ENCODE assay signal across 25 cellular contexts in the genomic region with DNA sequence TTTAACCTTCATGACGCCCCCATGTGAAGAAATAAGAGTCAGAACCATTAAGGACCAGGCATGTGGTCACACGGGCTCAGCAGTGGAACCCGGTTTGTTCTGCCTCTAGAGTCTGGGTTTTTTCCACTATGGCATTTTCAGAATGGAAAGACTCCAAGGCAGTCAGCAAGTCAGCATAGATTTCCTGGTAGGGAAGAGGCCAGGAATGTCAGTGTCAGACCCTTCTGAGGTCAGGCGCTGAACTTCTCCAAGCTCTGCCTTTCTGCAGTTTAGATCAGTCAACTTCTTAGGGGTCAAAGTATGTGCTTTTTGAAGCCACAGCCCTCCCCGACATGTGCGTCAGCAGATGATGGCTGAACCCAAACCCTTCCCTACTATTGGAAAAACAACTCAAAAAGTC. TPM values are rescaled to one million over a fixed set of nuclear protein-coding genes. Genes with fewer than 3 reads are reported as not detected.
DNase-seq lines count a peak whose midpoint lies in the region; ATAC-seq and TF ChIP-seq lines count a peak whose summit lies in the region.
"Had no signal": no experiment of that assay in that cellular context is flagged by ENCODE, and none has a peak within 500 bp of the region (broad histone marks: within the 10 kb centered on the region; RNA-seq: fewer than 3 reads in every experiment).

No MANE protein-coding gene starts in this region.

- H3K18ac ChIP-seq in neuronal stem cell (ENCODE audit: low read length) = no peak overlapping the region

- no peak overlapping the region for H4K91ac ChIP-seq in neuronal stem cell (ENCODE audit: low read depth, low read length, poor library complexity)

- no peak overlapping the region for H2BK15ac ChIP-seq in neuronal stem cell (ENCODE audit: low read length)

- no peak overlapping the region for H3K4me3 ChIP-seq in heart right ventricle
- no peak overlapping the region for H3K4me3 ChIP-seq in right cardiac atrium (ENCODE audit: low read length)
- no peak overlapping the region for H3K4me3 ChIP-seq in adrenal gland
- H3K4me3 ChIP-seq in spleen = no peak overlapping the region
- H3K4me3 ChIP-seq in H7 (ENCODE audit: insufficient read depth, low read depth, low read length) = no peak overlapping the region
- H3K4me3 ChIP-seq in neuronal stem cell (ENCODE audit: low read length in 2 of 2) = no peak overlapping the region
- H3K4me3 ChIP-seq: Peyer's patch had no signal

- no peak overlapping the region for H2AFZ ChIP-seq in neuronal stem cell (ENCODE audit: low read length)

- H2BK5ac ChIP-seq in neuronal stem cell (ENCODE audit: low read length) = no peak overlapping the region

- TF ChIP-seq CTCF in heart right ventricle (IDR thresholded peaks at IDR 0.05) = no peak
- TF ChIP-seq CTCF in adrenal gland (IDR thresholded peaks at IDR 0.05) = no peak
- TF ChIP-seq CTCF in glutamatergic neuron (IDR thresholded peaks at IDR 0.05; ENCODE audit: partially characterized antibody, unreplicated experiment) = no peak
- TF ChIP-seq CTCF in spleen (IDR thresholded peaks at IDR 0.05 in 8 of 11, conservative IDR thresholded peaks at IDR 0.05 in 3 of 11) = no peak

- no peak for TF ChIP-seq POLR2A in adrenal gland (IDR thresholded peaks at IDR 0.05)
- no peak for TF ChIP-seq POLR2A in spleen (IDR thresholded peaks at IDR 0.05)

- peaks cover 0 to 32% (median 16%) of the 10 kb centered on the region in 9 donors for H3K4me1 ChIP-seq in heart right ventricle
- H3K4me1 ChIP-seq in right cardiac atrium (ENCODE audit: control insufficient read depth, insufficient read depth, low read length) = peaks cover 3% of the 10 kb centered on the region
- no peaks in the 10 kb centered on the region for H3K4me1 ChIP-seq in adrenal gland (replicated peaks in 1 of 2)
- H3K4me1 ChIP-seq in spleen = peaks cover 10 to 45% (median 30%) of the 10 kb centered on the region in 6 donors
- peaks cover 6 to 23% of the 10 kb centered on the region in 2 donors for H3K4me1 ChIP-seq in neuronal stem cell (ENCODE audit: control insufficient read depth in 2 of 2, insufficient read depth in 1 of 2, low read depth in 1 of 2, low read length in 2 of 2)

- H3K27me3 ChIP-seq in heart right ventricle (peaks cover 0 to 59% (median 53%) of the 10 kb centered on the region in 7 donors), right cardiac atrium (ENCODE audit: control insufficient read depth, insufficient read depth) (no peaks in the 10 kb centered on the region), adrenal gland (peaks cover 13% of the 10 kb centered on the region), spleen (replicated peaks in 1 of 7) (peaks cover 0 to 63% (median 37%) of the 10 kb centered on the region in 7 donors), H7 (ENCODE audit: control insufficient read depth, insufficient read depth, low read length) (peaks cover 43% of the 10 kb centered on the region), neuronal stem cell (ENCODE audit: control insufficient read depth in 3 of 3, insufficient read depth in 3 of 3, low read depth in 1 of 3, low read length in 3 of 3) (peaks cover 7 to 55% (median 37%) of the 10 kb centered on the region in 3 experiments)

- no peak overlapping the region for H3K14ac ChIP-seq in neuronal stem cell (ENCODE audit: low read length)

- no peak overlapping the region for H3K4me2 ChIP-seq in neuronal stem cell (ENCODE audit: insufficient read depth, low read length, poor library complexity, severe bottlenecking)

- H3K27me3 Mint-ChIP-seq in glutamatergic neuron (ENCODE audit: unreplicated experiment) = peaks cover 8% of the 10 kb centered on the region

- DNase-seq in heart right ventricle (no peak), right cardiac atrium (no peak), adrenal gland (peak in 5 of 7 donors; percentile 32 to 71 (median 37)), glutamatergic neuron (no peak), spleen (no peak), H7 (no peak), neuronal stem cell (ENCODE audit: low spot score) (no peak), iPS-NIHi7 (ENCODE audit: extremely low spot score) (no peak)
- DNase-seq: AML-193, EL, H9, HFFc6, KG1, MV-4-11, NCI-H1105 treated with DMSO at 0.1 percent for 48 hours, NCI-H1694, NCI-H2081, NCI-H2171, NCI-H345, NCI-H524, NCI-H774, Peyer's patch had no signal

- peak overlapping the region; percentile 93 for H3K4me3 Mint-ChIP-seq in glutamatergic neuron (ENCODE audit: unreplicated experiment)
- H3K4me3 Mint-ChIP-seq: H9, HFFc6 had no signal

- H3K9me3 Mint-ChIP-seq in glutamatergic neuron (ENCODE audit: unreplicated experiment) = peaks cover 18% of the 10 kb centered on the region
- H3K9me3 Mint-ChIP-seq: HFFc6 had no signal

- 74 to 77% methylated on average over 6 of the region's 6 CpGs for WGBS in heart right ventricle, 2 donors
- WGBS in right cardiac atrium = 86% methylated on average over 6 of the region's 6 CpGs
- 69 to 78% (median 76%) methylated on average over 6 of the region's 6 CpGs for WGBS in adrenal gland, 4 donors
- 75 to 83% (median 81%) methylated on average over 6 of the region's 6 CpGs for WGBS in spleen, 5 donors
- WGBS in neuronal stem cell (ENCODE audit: extremely low coverage in 2 of 2, insufficient read length in 2 of 2, insufficient replicate concordance in 1 of 2), 2 donors = no CpG with 5 or more reads among the region's 6 CpGs

- H2BK120ac ChIP-seq in neuronal stem cell (ENCODE audit: low read depth, low read length) = no peak overlapping the region

- H3K36me3 Mint-ChIP-seq in glutamatergic neuron (ENCODE audit: unreplicated experiment) = peaks cover 18% of the 10 kb centered on the region

- no peak overlapping the region for H3K23ac ChIP-seq in neuronal stem cell (ENCODE audit: low read depth, low read length, poor library complexity)

- no peak overlapping the region for H2AK5ac ChIP-seq in neuronal stem cell (ENCODE audit: low read depth, low read length)

- ATAC-seq in heart right ventricle (peak in 6 of 8 donors; percentile 27 to 49 (median 40)), right cardiac atrium (no peak)

- H3K4me1 Mint-ChIP-seq in glutamatergic neuron (ENCODE audit: low read depth, unreplicated experiment) = peaks cover 36% of the 10 kb centered on the region

- H3K36me3 ChIP-seq in heart right ventricle (no peaks in the 10 kb centered on the region), adrenal gland (replicated peaks in 1 of 2) (no peaks in the 10 kb centered on the region), spleen (peaks cover 0 to 4% (median 0%) of the 10 kb centered on the region in 6 donors), H7 (replicated peaks; ENCODE audit: control insufficient read depth, insufficient read depth, low read length) (no peaks in the 10 kb centered on the region), neuronal stem cell (replicated peaks in 1 of 2; ENCODE audit: control insufficient read depth in 2 of 2, insufficient read depth in 2 of 2, low read length in 2 of 2) (no peaks in the 10 kb centered on the region)
- H3K36me3 ChIP-seq: Peyer's patch had no signal

- H3K27ac ChIP-seq in heart right ventricle (peak overlapping the region in 2 of 10 donors; percentile 11 to 44), right cardiac atrium (ENCODE audit: low read length) (no peak overlapping the region), adrenal gland (peak overlapping the region in 1 of 5 donors; percentile 83), spleen (peak overlapping the region in 7 of 8 donors; percentile 3 to 80 (median 70)), neuronal stem cell (replicated peaks; ENCODE audit: low read length) (no peak overlapping the region)
- H3K27ac ChIP-seq: HL-60, Peyer's patch had no signal

- H4K8ac ChIP-seq in neuronal stem cell (ENCODE audit: low read depth, low read length) = no peak overlapping the region

- intact Hi-C loops in heart right ventricle (cut with DNase I) = loop anchor here in 3 of 10 donors (10.0 kb wide), 2 partner anchors 594 to 614 kb away; no protein-coding TSS in a partner anchor
- intact Hi-C loops in right cardiac atrium (cut with DNase I) = loop anchor here in 2 of 4 donors (10.0 kb wide), 2 partner anchors 184 to 444 kb away; no protein-coding TSS in a partner anchor
- intact Hi-C loops in adrenal gland (cut with DNase I) = no loop called here
- intact Hi-C loops in spleen (cut with DNase I; ENCODE audit: low total_unique reads) = no loop called here

- no peaks in the 10 kb centered on the region for H3K79me1 ChIP-seq in neuronal stem cell (ENCODE audit: low read depth, low read length)

- H2BK12ac ChIP-seq in neuronal stem cell (ENCODE audit: low read length) = no peak overlapping the region

- no peaks in the 10 kb centered on the region for H3K9me3 ChIP-seq in heart right ventricle
- no peaks in the 10 kb centered on the region for H3K9me3 ChIP-seq in right cardiac atrium (ENCODE audit: control insufficient read depth, low read length)
- no peaks in the 10 kb centered on the region for H3K9me3 ChIP-seq in adrenal gland (replicated peaks in 1 of 3)
- no peaks in the 10 kb centered on the region for H3K9me3 ChIP-seq in spleen
- H3K9me3 ChIP-seq in neuronal stem cell (replicated peaks in 1 of 2; ENCODE audit: control insufficient read depth in 2 of 2, insufficient read depth in 1 of 2, low read depth in 1 of 2, low read length in 2 of 2) = peaks cover 0 to 2% of the 10 kb centered on the region in 2 donors
- H3K9me3 ChIP-seq: Peyer's patch had no signal

- no peak overlapping the region for H3K27ac Mint-ChIP-seq in glutamatergic neuron (ENCODE audit: unreplicated experiment)
- H3K27ac Mint-ChIP-seq: CD14-positive monocyte, H9, HFFc6 had no signal

- no peak overlapping the region for H3K9ac ChIP-seq in neuronal stem cell (ENCODE audit: low read depth, low read length, poor library complexity)

- no peak overlapping the region for H3K4ac ChIP-seq in neuronal stem cell (ENCODE audit: low read length)

RNA-seq across cellular contexts. Expression of a gene that starts 3.9 kb away (rescaled TPM):
- total RNA-seq in heart right ventricle = 1 to 10 TPM in 2 of 10 donors, under 1 TPM in 8; 0.04 to 1.2 (median 0.44) TPM
- polyA plus RNA-seq in heart right ventricle = under 1 TPM; 0.16 to 0.37 TPM
- total RNA-seq in right cardiac atrium = under 1 TPM; 0.06 to 0.75 (median 0.30) TPM
- 0.29 TPM for polyA plus RNA-seq in right cardiac atrium
- 10 to 100 TPM in 3 of 8 donors, 1 to 10 TPM in 5; 1.4 to 13.3 (median 7.5) TPM for total RNA-seq in adrenal gland
- polyA plus RNA-seq in adrenal gland = 1 to 10 TPM; 2.0 to 5.0 (median 2.7) TPM
- total RNA-seq in glutamatergic neuron (ENCODE audit: unreplicated experiment) = 78.2 TPM
- total RNA-seq in spleen = 10 to 100 TPM in 5 of 7 donors, 1 to 10 TPM in 2; 6.5 to 23.7 (median 16.2) TPM
- polyA plus RNA-seq in spleen = 1 to 10 TPM; 1.0 to 2.6 (median 2.3) TPM
- 1.3 and 2.5 TPM in 2 replicates for total RNA-seq in H7 (2014; rRNA removed; shearing (Covaris generic))
- polyA plus RNA-seq in neuronal stem cell (2013, experiment 1 of 2) = 0.45 TPM
- 0.50 TPM for polyA plus RNA-seq in neuronal stem cell (2013, experiment 2 of 2)
- total RNA-seq: HT-29 had no signal
- polyA plus RNA-seq: CD14-positive monocyte had no signal

RNA-seq across cellular contexts. Expression of a gene that starts 24.2 kb away (rescaled TPM):
- total RNA-seq in heart right ventricle (10 to 100 TPM; 44.4 to 70.6 (median 58.0) TPM), right cardiac atrium (10 to 100 TPM; 38.5 to 51.4 (median 43.2) TPM), adrenal gland (10 to 100 TPM; 23.6 to 63.2 (median 48.4) TPM), glutamatergic neuron (ENCODE audit: unreplicated experiment) (43.1 TPM), spleen (10 to 100 TPM; 31.9 to 48.8 (median 36.1) TPM)
- polyA plus RNA-seq in heart right ventricle (10 to 100 TPM; 27.1 to 97.2 TPM), right cardiac atrium (43.2 TPM), adrenal gland (10 to 100 TPM; 51.2 to 58.6 (median 54.1) TPM), spleen (10 to 100 TPM in 2 of 3 donors, 1 to 10 TPM in 1; 8.9 to 10.5 (median 10.4) TPM)
- 12.9 and 20.4 TPM in 2 replicates for total RNA-seq in H7 (2014; rRNA removed; shearing (Covaris generic))
- polyA plus RNA-seq in neuronal stem cell (2013, experiment 1 of 2) = 22.7 TPM
- polyA plus RNA-seq in neuronal stem cell (2013, experiment 2 of 2) = 25.4 TPM

Comparison
In these comparisons a context has a peak if more than half of its experiments do, and no peak if none do; other contexts are left out.
1. ATAC-seq: peak in heart right ventricle (6 of 8); none in right cardiac atrium (0 of 2).
2. DNase-seq: peak in adrenal gland (5 of 7); none in heart right ventricle (0 of 2), right cardiac atrium (0 of 3), glutamatergic neuron (single experiment), spleen (single experiment), H7 (single experiment), neuronal stem cell (single experiment) and iPS-NIHi7 (single experiment).
3. H3K27ac ChIP-seq: peak in spleen (7 of 8); none in right cardiac atrium (single experiment) and neuronal stem cell (single experiment).